In genomic region chr11:66674964-66675602, GRCh38 we compare ENCODE assay signal across 12 cellular contexts. TPM values are rescaled to one million over a fixed set of nuclear protein-coding genes. Genes with fewer than 3 reads are reported as not detected.
DNase-seq lines count a peak whose midpoint lies in the region; ATAC-seq and TF ChIP-seq lines count a peak whose summit lies in the region.
"Had no signal": no experiment of that assay in that cellular context is flagged by ENCODE, and none has a peak within 500 bp of the region (broad histone marks: within the 10 kb centered on the region; RNA-seq: fewer than 3 reads in every experiment).

No MANE protein-coding gene starts in this region.

- H3K9me3 ChIP-seq in esophagus muscularis mucosa = no peaks in the 10 kb centered on the region

- peaks cover 28 to 65% (median 55%) of the 10 kb centered on the region in 4 donors for H3K4me1 ChIP-seq in esophagus muscularis mucosa

- H3K36me3 Mint-ChIP-seq in activated naive CD8-positive, alpha-beta T cell = no peaks in the 10 kb centered on the region
- H3K36me3 Mint-ChIP-seq in activated naive CD8-positive, alpha-beta T cell treated with anti-CD3 and anti-CD28 coated beads, Interleukin-2, amount 50 U/mL, for 24 hours (ENCODE audit: low read depth) = peaks cover 19% of the 10 kb centered on the region
- no peaks in the 10 kb centered on the region for H3K36me3 Mint-ChIP-seq in glutamatergic neuron (ENCODE audit: unreplicated experiment)
- H3K36me3 Mint-ChIP-seq in stimulated activated effector memory CD8-positive, alpha-beta T cell treated with anti-CD3 and anti-CD28 coated beads, Interleukin-12 subunit alpha, Interleukin-12 subunit beta, amount 100 ng/mL, for 72 hours = peaks cover 58% of the 10 kb centered on the region

- no peaks in the 10 kb centered on the region for H3K9me3 Mint-ChIP-seq in activated naive CD8-positive, alpha-beta T cell (ENCODE audit: low read depth)
- H3K9me3 Mint-ChIP-seq in activated naive CD8-positive, alpha-beta T cell treated with anti-CD3 and anti-CD28 coated beads, Interleukin-2, amount 50 U/mL, for 24 hours = no peaks in the 10 kb centered on the region
- H3K9me3 Mint-ChIP-seq in glutamatergic neuron (ENCODE audit: unreplicated experiment) = peaks cover 8% of the 10 kb centered on the region
- no peaks in the 10 kb centered on the region for H3K9me3 Mint-ChIP-seq in stimulated activated effector memory CD8-positive, alpha-beta T cell treated with anti-CD3 and anti-CD28 coated beads, Interleukin-12 subunit alpha, Interleukin-12 subunit beta, amount 100 ng/mL, for 72 hours

- H3K27ac ChIP-seq in esophagus muscularis mucosa (replicated peaks in 1 of 4) = no peak overlapping the region

- peak overlapping the region; percentile 75 for H3K27ac Mint-ChIP-seq in activated naive CD8-positive, alpha-beta T cell
- H3K27ac Mint-ChIP-seq in activated naive CD8-positive, alpha-beta T cell treated with anti-CD3 and anti-CD28 coated beads, Interleukin-2, amount 50 U/mL, for 24 hours = no peak overlapping the region
- no peak overlapping the region for H3K27ac Mint-ChIP-seq in glutamatergic neuron (ENCODE audit: unreplicated experiment)
- peak overlapping the region; percentile 44 for H3K27ac Mint-ChIP-seq in stimulated activated effector memory CD8-positive, alpha-beta T cell treated with anti-CD3 and anti-CD28 coated beads, Interleukin-12 subunit alpha, Interleukin-12 subunit beta, amount 100 ng/mL, for 72 hours

- peak overlapping the region; percentile 20 for H3K4me3 Mint-ChIP-seq in activated naive CD8-positive, alpha-beta T cell
- H3K4me3 Mint-ChIP-seq in activated naive CD8-positive, alpha-beta T cell treated with anti-CD3 and anti-CD28 coated beads, Interleukin-2, amount 50 U/mL, for 24 hours = no peak overlapping the region
- H3K4me3 Mint-ChIP-seq in glutamatergic neuron (ENCODE audit: unreplicated experiment) = peak overlapping the region; percentile 72
- H3K4me3 Mint-ChIP-seq in stimulated activated effector memory CD8-positive, alpha-beta T cell treated with anti-CD3 and anti-CD28 coated beads, Interleukin-12 subunit alpha, Interleukin-12 subunit beta, amount 100 ng/mL, for 72 hours = no peak overlapping the region

- DNase-seq in activated naive CD8-positive, alpha-beta T cell treated with anti-CD3 and anti-CD28 coated beads, Interleukin-2, amount 50 U/mL, for 24 hours = no peak
- peak; percentile 13 for DNase-seq in NCI-H345 treated with DMSO at 0.1 percent for 48 hours (lab: John Stamatoyannopoulos, UW; ENCODE audit: unreplicated experiment)
- DNase-seq in glutamatergic neuron = no peak
- DNase-seq in stimulated activated effector memory CD8-positive, alpha-beta T cell treated with anti-CD3 and anti-CD28 coated beads, Interleukin-12 subunit alpha, Interleukin-12 subunit beta, amount 100 ng/mL, for 72 hours (ENCODE audit: low spot score in 2 of 2) = no peak
- DNase-seq in esophagus muscularis mucosa (ENCODE audit: extremely low spot score) = no peak
- DNase-seq in stimulated activated CD4-positive, alpha-beta T cell treated with anti-CD3 and anti-CD28 coated beads, Interleukin-4, amount 100 ng/mL, for 4 hours = no peak
- DNase-seq in NCI-H82 treated with DMSO at 0.1 percent for 48 hours (lab: John Stamatoyannopoulos, UW; ENCODE audit: unreplicated experiment) = no peak
- DNase-seq: kidney, NCI-H82, occipital lobe, T-helper 2 cell had no signal

- no peaks in the 10 kb centered on the region for H3K27me3 Mint-ChIP-seq in activated naive CD8-positive, alpha-beta T cell
- no peaks in the 10 kb centered on the region for H3K27me3 Mint-ChIP-seq in activated naive CD8-positive, alpha-beta T cell treated with anti-CD3 and anti-CD28 coated beads, Interleukin-2, amount 50 U/mL, for 24 hours
- H3K27me3 Mint-ChIP-seq in glutamatergic neuron (ENCODE audit: unreplicated experiment) = peaks cover 13% of the 10 kb centered on the region

- no peak for ATAC-seq in activated naive CD8-positive, alpha-beta T cell treated with anti-CD3 and anti-CD28 coated beads, Interleukin-2, amount 50 U/mL, for 24 hours
- ATAC-seq in stimulated activated effector memory CD8-positive, alpha-beta T cell treated with anti-CD3 and anti-CD28 coated beads, Interleukin-12 subunit alpha, Interleukin-12 subunit beta, amount 100 ng/mL, for 72 hours = no peak

- TF ChIP-seq EP300 in esophagus muscularis mucosa (IDR thresholded peaks at IDR 0.05) = no peak

- peaks cover 0 to 7% (median 0%) of the 10 kb centered on the region in 4 donors for H3K36me3 ChIP-seq in esophagus muscularis mucosa

- TF ChIP-seq CTCF in glutamatergic neuron (IDR thresholded peaks at IDR 0.05; ENCODE audit: partially characterized antibody, unreplicated experiment) (no peak), esophagus muscularis mucosa (IDR thresholded peaks at IDR 0.05) (no peak)

- no peak overlapping the region for H3K4me3 ChIP-seq in esophagus muscularis mucosa

- TF ChIP-seq POLR2A in esophagus muscularis mucosa (IDR thresholded peaks at IDR 0.05; ENCODE audit: low read depth) = no peak

- intact Hi-C loops in esophagus muscularis mucosa (cut with DNase I) = loop anchor here (5.0 kb wide), 1 partner anchor 83 kb away; the partner anchor contains the start of genes CCDC87 and CCS

- no peaks in the 10 kb centered on the region for H3K27me3 ChIP-seq in esophagus muscularis mucosa

- H3K4me1 Mint-ChIP-seq in activated naive CD8-positive, alpha-beta T cell (ENCODE audit: low read depth) = peaks cover 43% of the 10 kb centered on the region
- peaks cover 41% of the 10 kb centered on the region for H3K4me1 Mint-ChIP-seq in activated naive CD8-positive, alpha-beta T cell treated with anti-CD3 and anti-CD28 coated beads, Interleukin-2, amount 50 U/mL, for 24 hours
- peaks cover 15% of the 10 kb centered on the region for H3K4me1 Mint-ChIP-seq in glutamatergic neuron (ENCODE audit: low read depth, unreplicated experiment)
- H3K4me1 Mint-ChIP-seq in stimulated activated effector memory CD8-positive, alpha-beta T cell treated with anti-CD3 and anti-CD28 coated beads, Interleukin-12 subunit alpha, Interleukin-12 subunit beta, amount 100 ng/mL, for 72 hours = peaks cover 42% of the 10 kb centered on the region

- WGBS in esophagus muscularis mucosa = 85% methylated on average over 2 of the region's 2 CpGs

RNA-seq across cellular contexts. Expression of gene RBM4B, which starts 2.6 kb away (rescaled TPM):
- total RNA-seq in glutamatergic neuron (ENCODE audit: unreplicated experiment) = 61.2 TPM
- total RNA-seq in esophagus muscularis mucosa = 10 to 100 TPM; 10.3 to 13.2 (median 12.2) TPM

RNA-seq across cellular contexts. Expression of gene RBM4, which starts 36.6 kb away (rescaled TPM):
- 244 TPM for total RNA-seq in glutamatergic neuron (ENCODE audit: unreplicated experiment)
- total RNA-seq in esophagus muscularis mucosa = 100 to 1,000 TPM in 1 of 4 donors, 10 to 100 TPM in 3; 82.2 to 101 (median 90.2) TPM

RNA-seq across cellular contexts. Expression of gene SPTBN2, which starts 53.9 kb away (rescaled TPM):
- 371 TPM for total RNA-seq in glutamatergic neuron (ENCODE audit: unreplicated experiment)
- total RNA-seq in esophagus muscularis mucosa = 10 to 100 TPM in 2 of 4 donors, 1 to 10 TPM in 2; 3.3 to 12.5 (median 10.0) TPM

RNA-seq across cellular contexts. Expression of gene RBM14, which starts 58.7 kb away (rescaled TPM):
- total RNA-seq in glutamatergic neuron (ENCODE audit: unreplicated experiment) = 89.2 TPM
- total RNA-seq in esophagus muscularis mucosa = 10 to 100 TPM; 30.5 to 41.7 (median 34.9) TPM

Comparison
In these comparisons a context has a peak if more than half of its experiments do, and no peak if none do; other contexts are left out.
1. H3K27ac Mint-ChIP-seq: peak in activated naive CD8-positive, alpha-beta T cell (single experiment) and stimulated activated effector memory CD8-positive, alpha-beta T cell treated with anti-CD3 and anti-CD28 coated beads, Interleukin-12 subunit alpha, Interleukin-12 subunit beta, amount 100 ng/mL, for 72 hours (single experiment); none in activated naive CD8-positive, alpha-beta T cell treated with anti-CD3 and anti-CD28 coated beads, Interleukin-2, amount 50 U/mL, for 24 hours (single experiment) and glutamatergic neuron (single experiment).
2. H3K4me3 Mint-ChIP-seq: peak in activated naive CD8-positive, alpha-beta T cell (single experiment) and glutamatergic neuron (single experiment); none in activated naive CD8-positive, alpha-beta T cell treated with anti-CD3 and anti-CD28 coated beads, Interleukin-2, amount 50 U/mL, for 24 hours (single experiment) and stimulated activated effector memory CD8-positive, alpha-beta T cell treated with anti-CD3 and anti-CD28 coated beads, Interleukin-12 subunit alpha, Interleukin-12 subunit beta, amount 100 ng/mL, for 72 hours (single experiment).
3. RNA of gene SPTBN2, which starts 53.9 kb away (total RNA-seq): 371 TPM in glutamatergic neuron (single experiment); 3.3 to 12.5 TPM in esophagus muscularis mucosa; every median in the first group is over 10 times any median in the second.